In the genomic region with DNA sequence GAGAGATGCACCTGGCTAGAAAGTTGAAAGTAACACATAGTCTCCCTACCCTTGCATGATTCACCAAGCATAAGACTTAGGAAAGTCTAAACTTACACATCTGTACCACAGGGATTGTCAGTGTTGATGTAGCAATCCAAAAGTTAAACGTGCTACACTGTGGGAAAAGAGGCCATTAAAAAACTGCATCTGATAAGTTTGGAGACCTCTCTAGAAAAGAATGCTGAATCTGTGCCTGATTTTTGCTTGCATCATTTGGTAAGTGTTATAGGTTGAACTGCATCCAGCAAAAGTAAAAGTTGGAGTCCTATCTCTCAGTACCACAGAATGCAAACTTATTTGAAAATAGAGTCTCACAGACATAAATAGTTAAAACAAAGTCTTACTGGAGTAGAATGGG, we compare ENCODE assay signal across 28 cellular contexts.
"Had no signal": no experiment of that assay in that cellular context is flagged by ENCODE, and none has a peak within 500 bp of the region (broad histone marks: within the 10 kb centered on the region; RNA-seq: fewer than 3 reads in every experiment).

No MANE protein-coding gene starts in this region.

- H3K9me3 ChIP-seq: Peyer's patch, SJSA1, SK-N-SH had no signal

- H3K36me3 ChIP-seq: Peyer's patch, SJSA1 had no signal

- H3K27ac ChIP-seq: Peyer's patch, SJSA1 had no signal

- H3K4me3 ChIP-seq: Peyer's patch, SJSA1 had no signal

- H3K4me1 ChIP-seq: Peyer's patch, SJSA1 had no signal

- H3K4me2 ChIP-seq: SK-N-SH had no signal

- H3K27me3 ChIP-seq: Peyer's patch, SJSA1 had no signal

- ATAC-seq: activated CD4-positive, alpha-beta T cell treated with anti-CD3 and anti-CD28 coated beads for 36 hours; activated CD8-positive, alpha-beta T cell treated with anti-CD3 and anti-CD28 coated beads, Interleukin-2, amount 10 ng/mL, durations not matched to agents 7 days and 5 days; activated naive CD4-positive, alpha-beta T cell treated with anti-CD3 and anti-CD28 coated beads, Interleukin-2, amount 50 U/mL, for 72 hours; PC-3 had no signal

- DNase-seq: activated CD4-positive, alpha-beta T cell treated with anti-CD3 and anti-CD28 coated beads for 36 hours; activated CD4-positive, alpha-beta T cell treated with anti-CD3 and anti-CD28 coated beads, Interleukin-2, amount 10 ng/mL, durations not matched to agents 7 days and 5 days; activated CD4-positive, alpha-beta T cell treated with anti-CD3 and anti-CD28 coated beads, Interleukin-2, amount 50 U/mL, for 48 hours; activated CD8-positive, alpha-beta T cell treated with anti-CD3 and anti-CD28 coated beads, Interleukin-2, amount 10 ng/mL, durations not matched to agents 7 days and 5 days; activated gamma-delta T cell treated with Interleukin-2 at 50 U/mL for 16 hours; activated naive CD4-positive, alpha-beta T cell treated with anti-CD3 and anti-CD28 coated beads for 36 hours; activated T-cell treated with anti-CD3 and anti-CD28 coated beads, Interleukin-2, amount 50 U/mL, for 24 hours; anterior cingulate cortex; caudate nucleus; cerebellar nuclear complex; MM.1S; MV-4-11; NCI-H1092; NCI-H1436 treated with DMSO at 0.1 percent for 48 hours; NCI-H1694 treated with DMSO at 0.1 percent for 48 hours; NCI-H2029; NCI-H510A; NCI-H526; NCI-H748 treated with DMSO at 0.1 percent for 48 hours; NK-92 treated with Interleukin-12 subunit alpha and Interleukin-12 subunit beta, amount 100 ng/mL, for 24 hours; PC-3; Peyer's patch; RPMI8226; SHP77 treated with DMSO at 0.1 percent for 48 hours; SK-N-SH had no signal

- H3K9ac ChIP-seq: SK-N-SH had no signal

- FAIRE-seq: TTC549 had no signal
